Comparison of ENCODE assay signal across 8 cellular contexts in genomic region chr18:3037423-3037915, GRCh38. TPM values are rescaled to one million over a fixed set of nuclear protein-coding genes. Genes with fewer than 3 reads are reported as not detected.
A peak's percentile ranks its signal among the peaks of the same experiment; 100 is the strongest.
DNase-seq lines count a peak whose midpoint lies in the region; ATAC-seq and TF ChIP-seq lines count a peak whose summit lies in the region.

No MANE protein-coding gene starts in this region.

- H2AFZ ChIP-seq in PC-3 (ENCODE audit: low read length): peak overlapping the region; percentile 90

- H3K9me3 ChIP-seq in PC-3 (ENCODE audit: low read length) (no peaks in the 10 kb centered on the region), A673 (ENCODE audit: low read depth, low read length, poor library complexity, severe bottlenecking) (no peaks in the 10 kb centered on the region)

- H3K36me3 Mint-ChIP-seq in progenitor cell of endocrine pancreas (ENCODE audit: insufficient read depth): peaks cover 1% of the 10 kb centered on the region

- no TSS peak for BruUV-seq in PC-3 (replicated peaks; lab: Mats Ljungman, UMichigan)
- no TSS peak for BruUV-seq in A673 (replicated peaks; lab: Mats Ljungman, UMichigan)

- H3K36me3 ChIP-seq in PC-3 (ENCODE audit: low read depth, low read length) (no peaks in the 10 kb centered on the region), A673 (ENCODE audit: insufficient read depth, low read length, poor library complexity, severe bottlenecking) (no peaks in the 10 kb centered on the region)

- H3K9me3 Mint-ChIP-seq in progenitor cell of endocrine pancreas (ENCODE audit: low read depth): no peaks in the 10 kb centered on the region

- H3K79me2 ChIP-seq in PC-3 (ENCODE audit: low read length): no peaks in the 10 kb centered on the region

- ATAC-seq in GM18909 (IDR thresholded peaks at IDR 0.05; ENCODE audit: poor library complexity, unreplicated experiment) (peak; percentile 99), HG03095 (IDR thresholded peaks at IDR 0.05; ENCODE audit: unreplicated experiment) (peak; percentile 100), PC-3 (peak; percentile 99)

- H3K9me2 ChIP-seq in PC-3 (replicated peaks; ENCODE audit: low read length): no peaks in the 10 kb centered on the region

- DNase-seq in CD1c-positive myeloid dendritic cell (ENCODE audit: extremely low spot score): peak; percentile 65
- DNase-seq in PC-3: peak; percentile 92
- peak; percentile 50 to 72 for DNase-seq in erythroblast (lab: John Stamatoyannopoulos, UW)
- DNase-seq in progenitor cell of endocrine pancreas (ENCODE audit: low spot score, unreplicated experiment): no peak
- DNase-seq in NCI-H1436 (lab: John Stamatoyannopoulos, UW): no peak
- no peak for DNase-seq in A673 (ENCODE audit: low spot score)

- peak overlapping the region; percentile 59 for H3K4me2 ChIP-seq in PC-3 (ENCODE audit: low read length)

- H3F3A ChIP-seq in PC-3 (ENCODE audit: low read length, unreplicated experiment): no peaks in the 10 kb centered on the region

- no peak overlapping the region for H3K4me3 Mint-ChIP-seq in progenitor cell of endocrine pancreas (ENCODE audit: low read depth)

- no peaks in the 10 kb centered on the region for H3K27me3 Mint-ChIP-seq in progenitor cell of endocrine pancreas

- H4K20me1 ChIP-seq in PC-3 (ENCODE audit: low read length): no peaks in the 10 kb centered on the region

- intact Hi-C loops in PC-3 (cut with micrococcal nuclease): no loop called here
- intact Hi-C loops in A673 (cut with micrococcal nuclease; ENCODE audit: unreplicated experiment): no loop called here

- H3K9ac ChIP-seq in PC-3 (ENCODE audit: low read length): no peak overlapping the region

- H3K27me3 ChIP-seq in PC-3 (ENCODE audit: low read length) (no peaks in the 10 kb centered on the region), A673 (replicated peaks; ENCODE audit: insufficient read depth, low read depth, low read length, poor library complexity) (no peaks in the 10 kb centered on the region)

- no peak for TF ChIP-seq POLR2A in erythroblast (IDR thresholded peaks at IDR 0.05; ENCODE audit: low read length)

- H3K4me3 ChIP-seq in PC-3 (ENCODE audit: low read length): no peak overlapping the region; the same call in 1 of the 2 replicates
- H3K4me3 ChIP-seq in A673 (ENCODE audit: low read depth, low read length, poor library complexity, severe bottlenecking): no peak overlapping the region

- H3K4me1 ChIP-seq in PC-3 (ENCODE audit: insufficient read depth, low read length): peaks cover 5% of the 10 kb centered on the region
- H3K4me1 ChIP-seq in A673 (ENCODE audit: insufficient read depth, low read length, poor library complexity, severe bottlenecking): no peaks in the 10 kb centered on the region

- TF ChIP-seq CTCF in PC-3 (conservative IDR thresholded peaks at IDR 0.05; ENCODE audit: low read depth, low read length) (no peak), progenitor cell of endocrine pancreas (IDR thresholded peaks at IDR 0.05; ENCODE audit: unreplicated experiment) (no peak), A673 (conservative IDR thresholded peaks at IDR 0.05; ENCODE audit: low read depth, low read length) (no peak)

- H3K27ac ChIP-seq in PC-3 (ENCODE audit: low read length) (peak overlapping the region; percentile 45), A673 (ENCODE audit: low read depth, low read length, poor library complexity, severe bottlenecking) (no peak overlapping the region)

- peak overlapping the region; percentile 90 for H3K27ac Mint-ChIP-seq in progenitor cell of endocrine pancreas

- CTCF ChIA-PET in PC-3 (lab: Charles Lee) (interaction anchor here (0.5 to 1.6 kb wide), 5 partner anchors 22 to 209 kb away, joined by 3 to 9 read pairs (median 5); no protein-coding TSS in a partner anchor), A673 (lab: Charles Lee) (no interaction called here)

- POLR2A ChIA-PET in PC-3 (lab: Charles Lee; ENCODE audit: unreplicated experiment): interaction anchor here (0.6 kb wide), 1 partner anchor 115 kb away, joined by 3 read pairs; no protein-coding TSS in a partner anchor
- POLR2A ChIA-PET in A673 (lab: Charles Lee; ENCODE audit: low non-redundant PET): no interaction called here

- peaks cover 20% of the 10 kb centered on the region for H3K4me1 Mint-ChIP-seq in progenitor cell of endocrine pancreas (ENCODE audit: low read depth)

RNA-seq across cellular contexts. Expression of gene LPIN2, which starts 24.5 kb away (rescaled TPM):
- total RNA-seq in PC-3 (2014; rRNA removed): 9.8 and 10.7 TPM in 2 replicates
- total RNA-seq in progenitor cell of endocrine pancreas: 22.8 and 25.9 TPM in 2 replicates
- 22.5 and 24.0 TPM in 2 replicates for total RNA-seq in A673 (2021)

Comparison
In these comparisons a context has a peak if more than half of its experiments do, and no peak if none do; other contexts are left out.
1. DNase-seq: peak in CD1c-positive myeloid dendritic cell (single experiment), PC-3 (single experiment) and erythroblast (2 of 2); none in progenitor cell of endocrine pancreas (single experiment), NCI-H1436 (single experiment) and A673 (single experiment).
2. Peak in every context shown above with its lines, with median percentiles within 50 percentile points of each other: ATAC-seq.